8 cellular contexts compared by ENCODE assay signal in genomic region chr7:54995631-54996340, GRCh38. TPM values are rescaled to one million over a fixed set of nuclear protein-coding genes. Genes with fewer than 3 reads are reported as not detected.
DNase-seq lines count a peak whose midpoint lies in the region; ATAC-seq, FAIRE-seq and TF ChIP-seq lines count a peak whose summit lies in the region.

No MANE protein-coding gene starts in this region.

- POLR2A ChIA-PET in endothelial cell of umbilical vein (lab: Charles Lee) = interaction anchor here (0.6 to 0.7 kb wide), 2 partner anchors 120 to 126 kb away, joined by 3 read pairs; no protein-coding TSS in a partner anchor
- POLR2A ChIA-PET in naive thymus-derived CD8-positive, alpha-beta T cell (lab: Charles Lee) = no interaction called here

- FAIRE-seq in HTR-8/SVneo (lab: Jason Lieb, UNC) = peak; percentile 88
- peak; percentile 88 for FAIRE-seq in endothelial cell of umbilical vein (lab: Jason Lieb, UNC)

- H3K27me3 ChIP-seq in endothelial cell of umbilical vein (ENCODE audit: control insufficient read depth in 2 of 2, insufficient read depth in 2 of 2, low read length in 2 of 2) (peaks cover 4% of the 10 kb centered on the region in 2 experiments), heart left ventricle (no peaks in the 10 kb centered on the region)

- no peaks in the 10 kb centered on the region for H3K36me3 ChIP-seq in endothelial cell of umbilical vein (ENCODE audit: control insufficient read depth in 2 of 2, extremely low read depth in 1 of 2, insufficient read depth in 2 of 2, low read length in 2 of 2)
- H3K36me3 ChIP-seq in heart left ventricle = no peaks in the 10 kb centered on the region

- no peaks in the 10 kb centered on the region for H4K20me1 ChIP-seq in endothelial cell of umbilical vein (replicated peaks; ENCODE audit: control insufficient read depth, extremely low read depth, insufficient read depth, low read length)

- no peak overlapping the region for H2AFZ ChIP-seq in endothelial cell of umbilical vein (ENCODE audit: low read depth, low read length)

- H3K79me2 ChIP-seq in endothelial cell of umbilical vein (ENCODE audit: control insufficient read depth, insufficient read depth, low read length) = no peaks in the 10 kb centered on the region

- H3K27ac ChIP-seq in endothelial cell of umbilical vein (ENCODE audit: insufficient read depth, low read depth, low read length) = peak overlapping the region; percentile 15
- H3K27ac ChIP-seq in heart left ventricle = no peak overlapping the region

- DNase-seq in DMS53 treated with DMSO at 0.1 percent for 48 hours (lab: John Stamatoyannopoulos, UW; ENCODE audit: unreplicated experiment) (peak; percentile 55), HTR-8/SVneo (ENCODE audit: insufficient read length, low spot score) (peak; percentile 60), endothelial cell of umbilical vein (ENCODE audit: low read depth, low spot score) (peak; percentile 80), SHP77 treated with DMSO at 0.1 percent for 48 hours (lab: John Stamatoyannopoulos, UW) (no peak), heart left ventricle (no peak)
- no peak for DNase-seq in naive thymus-derived CD8-positive, alpha-beta T cell
- DNase-seq in NK-92 treated with Interleukin-12 subunit alpha and Interleukin-12 subunit beta, amount 100 ng/mL, for 24 hours (lab: John Stamatoyannopoulos, UW) = no peak

- CTCF ChIA-PET in endothelial cell of umbilical vein (lab: Charles Lee) = interaction anchor here (1.4 kb wide), 1 partner anchor 260 kb away, joined by 6 read pairs; no protein-coding TSS in a partner anchor

- no peaks in the 10 kb centered on the region for H3K9me1 ChIP-seq in endothelial cell of umbilical vein (replicated peaks; ENCODE audit: control insufficient read depth, extremely low read depth, insufficient read depth, low read length)

- H3K9me3 Mint-ChIP-seq in naive thymus-derived CD8-positive, alpha-beta T cell = peaks cover 0 to 7% (median 0%) of the 10 kb centered on the region in 9 donors

- dilution Hi-C loops in endothelial cell of umbilical vein (cut with MboI; ENCODE audit: extremely low pct_ligation_motif_present, low sequenced_read_pairs) = no loop called here

- intact Hi-C loops in endothelial cell of umbilical vein (cut with micrococcal nuclease) (loop anchor here (1.0 to 2.0 kb wide), 5 partner anchors 8 to 259 kb away; no protein-coding TSS in a partner anchor), heart left ventricle (cut with DNase I) (no loop called here)

- H3K9me3 ChIP-seq in endothelial cell of umbilical vein (replicated peaks; ENCODE audit: control insufficient read depth, insufficient read depth, low read length) (no peaks in the 10 kb centered on the region), heart left ventricle (no peaks in the 10 kb centered on the region)

- H3K27me3 Mint-ChIP-seq in naive thymus-derived CD8-positive, alpha-beta T cell = peaks cover 0 to 20% (median 4%) of the 10 kb centered on the region in 5 donors

- peak; percentile 90 for ATAC-seq in GM21423 (IDR thresholded peaks at IDR 0.05; ENCODE audit: unreplicated experiment)
- ATAC-seq in naive thymus-derived CD8-positive, alpha-beta T cell = no peak
- no peak for ATAC-seq in heart left ventricle

- TF ChIP-seq POLR2A in endothelial cell of umbilical vein (IDR thresholded peaks at IDR 0.05; ENCODE audit: low read depth, low read length) (peak; percentile 52), heart left ventricle (IDR thresholded peaks at IDR 0.05) (no peak)

- no peak overlapping the region for H3K4me3 ChIP-seq in endothelial cell of umbilical vein (replicated peaks in 1 of 3; ENCODE audit: insufficient read depth in 1 of 3, low read depth in 1 of 3, low read length in 3 of 3)
- no peak overlapping the region for H3K4me3 ChIP-seq in heart left ventricle

- peaks cover 0 to 3% (median 3%) of the 10 kb centered on the region in 4 donors for H3K4me1 Mint-ChIP-seq in naive thymus-derived CD8-positive, alpha-beta T cell

- peak overlapping the region in 2 of 10 donors; percentile 3 to 11 for H3K27ac Mint-ChIP-seq in naive thymus-derived CD8-positive, alpha-beta T cell

- H3K9ac ChIP-seq in endothelial cell of umbilical vein (replicated peaks; ENCODE audit: extremely low read depth, insufficient read depth, low read length) = no peak overlapping the region

- peaks cover 20% of the 10 kb centered on the region for H3K4me1 ChIP-seq in endothelial cell of umbilical vein (ENCODE audit: control insufficient read depth, extremely low read depth, insufficient read depth, low read length)
- peaks cover 0 to 4% (median 0%) of the 10 kb centered on the region in 12 donors for H3K4me1 ChIP-seq in heart left ventricle

- no TSS peak for BruUV-seq in endothelial cell of umbilical vein (replicated peaks; lab: Mats Ljungman, UMichigan)

- peak overlapping the region; percentile 32 for H3K4me2 ChIP-seq in endothelial cell of umbilical vein (ENCODE audit: insufficient read depth, low read length)

- peak overlapping the region in 1 of 10 donors; percentile 42 for H3K4me3 Mint-ChIP-seq in naive thymus-derived CD8-positive, alpha-beta T cell

- no peak for TF ChIP-seq CTCF in endothelial cell of umbilical vein (IDR thresholded peaks at IDR 0.05; ENCODE audit: extremely low read depth in 1 of 2, insufficient read depth in 1 of 2, low read depth in 1 of 2, low read length in 2 of 2)
- no peak for TF ChIP-seq CTCF in heart left ventricle (IDR thresholded peaks at IDR 0.05)

- H3K36me3 Mint-ChIP-seq in naive thymus-derived CD8-positive, alpha-beta T cell = no peaks in the 10 kb centered on the region

- WGBS in heart left ventricle, 4 donors = 58 to 64% (median 62%) methylated on average over 5 of the region's 5 CpGs

TF ChIP-seq in endothelial cell of umbilical vein, 7 proteins besides CTCF, POLR2A, EP300 and RAD21:
- no peak for TF ChIP-seq MAX (IDR thresholded peaks at IDR 0.05; ENCODE audit: insufficient read depth, insufficient read length)
- TF ChIP-seq EZH2 (IDR thresholded peaks at IDR 0.05; ENCODE audit: borderline replicate concordance, low read depth, low read length, severe bottlenecking) = no peak
- TF ChIP-seq POLR2AphosphoS5 (IDR thresholded peaks at IDR 0.05; ENCODE audit: insufficient read depth, low read depth, low read length) = peak; percentile 96
- TF ChIP-seq FOS (IDR thresholded peaks at IDR 0.05; ENCODE audit: borderline replicate concordance, insufficient read depth, low read length) = peak; percentile 98
- TF ChIP-seq GATA2 (IDR thresholded peaks at IDR 0.05; ENCODE audit: insufficient read depth, insufficient read length, low read depth, low read length) = peak; percentile 99
- TF ChIP-seq MYC (IDR thresholded peaks at IDR 0.05; ENCODE audit: low read depth, low read length) = no peak
- peak; percentile 68 for TF ChIP-seq JUN (IDR thresholded peaks at IDR 0.05; ENCODE audit: borderline replicate concordance, insufficient read depth, insufficient read length, low read depth)
TF ChIP-seq in endothelial cell of umbilical vein: peak in this region for 4.

RNA-seq across cellular contexts. Expression of gene EGFR, which starts 23.0 kb away (rescaled TPM):
- total RNA-seq in endothelial cell of umbilical vein (4.1 and 5.0 TPM in 2 replicates), heart left ventricle (10 to 100 TPM in 3 of 9 donors, 1 to 10 TPM in 6; 4.6 to 29.6 (median 8.7) TPM)
- polyA plus RNA-seq in endothelial cell of umbilical vein (1.3 and 1.5 TPM in 2 replicates), heart left ventricle (1 to 10 TPM; 2.3 to 2.8 TPM)
- polyA plus RNA-seq in endothelial cell of umbilical vein (2011; cell fraction: cytosol; rRNA removed) = 1.1 and 1.3 TPM in 2 replicates
- polyA plus RNA-seq in endothelial cell of umbilical vein (2011; cell fraction: nucleus; rRNA removed) = 5.9 and 6.5 TPM in 2 replicates
- polyA plus RNA-seq in endothelial cell of umbilical vein (2012) = 4.5 and 4.6 TPM in 2 replicates
- 5.4 and 7.0 TPM in 2 replicates for polyA minus RNA-seq in endothelial cell of umbilical vein
- polyA minus RNA-seq in endothelial cell of umbilical vein (2011; cell fraction: cytosol; rRNA and poly(A)+ RNA removed) = 35.1 TPM
- polyA minus RNA-seq in endothelial cell of umbilical vein (2011; cell fraction: nucleus; rRNA and poly(A)+ RNA removed) = 6.3 and 7.0 TPM in 2 replicates
- total RNA-seq in naive thymus-derived CD8-positive, alpha-beta T cell = not detected
- polyA plus RNA-seq in naive thymus-derived CD8-positive, alpha-beta T cell = not detected

Comparison
In these comparisons a context has a peak if more than half of its experiments do, and no peak if none do; other contexts are left out.
1. DNase-seq: peak in DMS53 treated with DMSO at 0.1 percent for 48 hours (single experiment), HTR-8/SVneo (single experiment) and endothelial cell of umbilical vein (single experiment); none in SHP77 treated with DMSO at 0.1 percent for 48 hours (single experiment), naive thymus-derived CD8-positive, alpha-beta T cell (0 of 10), NK-92 treated with Interleukin-12 subunit alpha and Interleukin-12 subunit beta, amount 100 ng/mL, for 24 hours (single experiment) and heart left ventricle (0 of 5).